Comparison of ENCODE assay signal across 8 cellular contexts in genomic region chr16:58127634-58128033, GRCh38. TPM values are rescaled to one million over a fixed set of nuclear protein-coding genes. Genes with fewer than 3 reads are reported as not detected.
DNase-seq lines count a peak whose midpoint lies in the region; ATAC-seq and TF ChIP-seq lines count a peak whose summit lies in the region.

No MANE protein-coding gene starts in this region.

- H3K27me3 ChIP-seq in Caco-2 (replicated peaks; ENCODE audit: control insufficient read depth, insufficient read depth, low read length), result no peaks in the 10 kb centered on the region
- H3K27me3 ChIP-seq in MM.1S (replicated peaks; ENCODE audit: insufficient read depth, low read length), result no peaks in the 10 kb centered on the region

- H3K36me3 Mint-ChIP-seq in Caco-2 (ENCODE audit: insufficient read depth, unreplicated experiment) (peaks cover 23% of the 10 kb centered on the region), neural crest cell (ENCODE audit: low read depth) (peaks cover 5% of the 10 kb centered on the region)

- H3K9me3 ChIP-seq in Caco-2 (no peaks in the 10 kb centered on the region), MM.1S (replicated peaks; ENCODE audit: insufficient read depth, low read length) (no peaks in the 10 kb centered on the region)

- H3K27ac ChIP-seq in MM.1S (ENCODE audit: low read length), result peak overlapping the region; percentile 31; the same call in 1 of the 2 replicates

- H3K9me2 ChIP-seq in MM.1S (replicated peaks; ENCODE audit: insufficient read depth, low read length), result no peaks in the 10 kb centered on the region

- POLR2A ChIA-PET in Caco-2 (lab: Charles Lee), result interaction anchor here (1.4 to 1.6 kb wide), 2 partner anchors 102 to 103 kb away, joined by 4 to 11 read pairs; partner anchors contain the start of gene MMP15

- no peak for TF ChIP-seq CTCF in Caco-2 (IDR thresholded peaks at IDR 0.05; ENCODE audit: insufficient read depth in 1 of 2, low read depth in 1 of 2, low read length in 1 of 2, severe bottlenecking in 1 of 2, unreplicated experiment in 1 of 2)
- peak; percentile 16; the same call in 1 of the 2 replicates for TF ChIP-seq CTCF in MM.1S (IDR thresholded peaks at IDR 0.05; ENCODE audit: low read length)
- peak; percentile 33 for TF ChIP-seq CTCF in neural crest cell (conservative IDR thresholded peaks at IDR 0.05)

- H3K27me3 Mint-ChIP-seq in Caco-2 (ENCODE audit: insufficient read depth, unreplicated experiment) (no peaks in the 10 kb centered on the region), neural crest cell (ENCODE audit: low read depth) (no peaks in the 10 kb centered on the region)

- H3K27ac Mint-ChIP-seq in Caco-2 (ENCODE audit: unreplicated experiment) (peak overlapping the region; percentile 49), neural crest cell (ENCODE audit: unreplicated experiment) (no peak overlapping the region)

- no peaks in the 10 kb centered on the region for H3K9me3 Mint-ChIP-seq in Caco-2 (ENCODE audit: unreplicated experiment)
- peaks cover 3% of the 10 kb centered on the region for H3K9me3 Mint-ChIP-seq in neural crest cell

- peaks cover 59% of the 10 kb centered on the region for H3K79me2 ChIP-seq in MM.1S (ENCODE audit: low read length)

- peak overlapping the region; percentile 94; the same call in 1 of the 2 replicates for H3K9ac ChIP-seq in MM.1S (ENCODE audit: low read length)

- peaks cover 8% of the 10 kb centered on the region; the same call in 1 of the 2 replicates for H4K20me1 ChIP-seq in MM.1S (ENCODE audit: insufficient read depth, low read length)

- H3K4me3 ChIP-seq in Caco-2 (ENCODE audit: low read depth, low read length) (peak overlapping the region; percentile 92), MM.1S (ENCODE audit: low read length) (peak overlapping the region; percentile 96)

- intact Hi-C loops in Caco-2 (cut with micrococcal nuclease; ENCODE audit: unreplicated experiment), result loop anchor here (5.0 kb wide), 2 partner anchors 230 to 330 kb away; no protein-coding TSS in a partner anchor
- intact Hi-C loops in left colon (cut with DNase I, micrococcal nuclease), result loop anchor here (2.0 to 10.0 kb wide), 2 partner anchors 103 to 107 kb away; partner anchors contain the start of gene MMP15 (in 1 of the 2)

- H3K4me1 ChIP-seq in Caco-2 (peaks cover 29% of the 10 kb centered on the region), MM.1S (ENCODE audit: low read length) (peaks cover 19% of the 10 kb centered on the region; the same call in 1 of the 2 replicates)

- ATAC-seq in left colon, result no peak
- no peak for ATAC-seq in HG02759 (IDR thresholded peaks at IDR 0.05; ENCODE audit: unreplicated experiment)

- peaks cover 19% of the 10 kb centered on the region for H3F3A ChIP-seq in MM.1S (ENCODE audit: insufficient read depth, low read length)

- no peak for DNase-seq in Caco-2
- DNase-seq in MM.1S, result no peak
- peak; percentile 32 for DNase-seq in dermis blood vessel endothelial cell
- no peak for DNase-seq in neural crest cell (ENCODE audit: low read depth, low spot score)
- DNase-seq in left colon, result no peak
- no peak for DNase-seq in NCI-H1417 treated with DMSO at 0.1 percent for 48 hours (lab: John Stamatoyannopoulos, UW)
- DNase-seq in stimulated activated CD4-positive, alpha-beta T cell treated with anti-CD3 and anti-CD28 coated beads, Interleukin-15, amount 100 ng/mL, for 24 hours, result no peak

- CTCF ChIA-PET in Caco-2 (lab: Charles Lee), result interaction anchor here (0.6 to 1.2 kb wide), 2 partner anchors 30 to 103 kb away, joined by 3 to 6 read pairs; no protein-coding TSS in a partner anchor

- no TSS peak for BruUV-seq in Caco-2 (replicated peaks; lab: Mats Ljungman, UMichigan)

- no peaks in the 10 kb centered on the region; the same call in 1 of the 2 replicates for H3K36me3 ChIP-seq in Caco-2 (ENCODE audit: control insufficient read depth, insufficient read depth, low read length)
- H3K36me3 ChIP-seq in MM.1S (replicated peaks; ENCODE audit: insufficient read depth, low read length), result no peaks in the 10 kb centered on the region

- H3K4me3 Mint-ChIP-seq in Caco-2 (ENCODE audit: unreplicated experiment) (peak overlapping the region; percentile 68), neural crest cell (peak overlapping the region; percentile 83)

- peak overlapping the region; percentile 89 for H3K4me2 ChIP-seq in MM.1S (ENCODE audit: low read depth, low read length)

- H3K4me1 Mint-ChIP-seq in Caco-2 (ENCODE audit: low read depth, unreplicated experiment) (peaks cover 30% of the 10 kb centered on the region), neural crest cell (peaks cover 48% of the 10 kb centered on the region)

- H2AFZ ChIP-seq in MM.1S (ENCODE audit: low read length), result no peak overlapping the region

RNA-seq across cellular contexts. Expression of gene CFAP20, which starts 1.5 kb away (rescaled TPM):
- total RNA-seq in Caco-2 (2022) (69.4 and 73.2 TPM in 2 replicates), dermis blood vessel endothelial cell (57.9 and 82.7 TPM in 2 replicates), neural crest cell (72.1 and 73.1 TPM in 2 replicates), left colon (10 to 100 TPM; 18.1 to 20.9 TPM)

Comparison
In these comparisons a context has a peak if more than half of its experiments do, and no peak if none do; other contexts are left out.
1. CTCF ChIP-seq: peak in MM.1S (single experiment) and neural crest cell (single experiment); none in Caco-2 (0 of 2).